ENCODE assay signal across 13 cellular contexts in genomic region chr22:32987081-32987631, GRCh38.
A peak's percentile ranks its signal among the peaks of the same experiment; 100 is the strongest.
DNase-seq lines count a peak whose midpoint lies in the region; ATAC-seq, FAIRE-seq and TF ChIP-seq lines count a peak whose summit lies in the region.
"Had no signal": no experiment of that assay in that cellular context is flagged by ENCODE, and none has a peak within 500 bp of the region (broad histone marks: within the 10 kb centered on the region; RNA-seq: fewer than 3 reads in every experiment).

No MANE protein-coding gene starts in this region.

- POLR2A ChIA-PET in WTC11 (lab: Charles Lee): no interaction called here

- H3K27me3 Mint-ChIP-seq in WTC11 (ENCODE audit: low read depth): no peaks in the 10 kb centered on the region

- no peaks in the 10 kb centered on the region for H3K36me3 Mint-ChIP-seq in WTC11

- no peak for TF ChIP-seq CTCF in WTC11 (IDR thresholded peaks at IDR 0.05)

- TF ChIP-seq POLR2A in GM12891 (IDR thresholded peaks at IDR 0.05; ENCODE audit: low read depth, low read length): no peak

- H3K4me1 Mint-ChIP-seq in WTC11: peaks cover 23% of the 10 kb centered on the region

- CTCF ChIA-PET in WTC11 (lab: Charles Lee): interaction anchor here (0.9 to 3.2 kb wide), 13 partner anchors 8 to 458 kb away, joined by 3 to 26 read pairs (median 7); partner anchors contain the start of gene SYN3

- peak overlapping the region; percentile 23 for H3K27ac Mint-ChIP-seq in WTC11

- H3K4me3 Mint-ChIP-seq in WTC11: no peak overlapping the region

- no peak for FAIRE-seq in GM12891 (lab: Jason Lieb, UNC)
- FAIRE-seq: GM12878, TTC549 had no signal

- no peaks in the 10 kb centered on the region for H3K9me3 Mint-ChIP-seq in WTC11

- ATAC-seq in WTC11 (peak; percentile 80), GM21390 (IDR thresholded peaks at IDR 0.05; ENCODE audit: unreplicated experiment) (no peak)
- ATAC-seq: GM12878 had no signal

- peak; percentile 73 for DNase-seq in HPDE6-E6E7 (ENCODE audit: extremely low spot score)
- DNase-seq in WTC11 (ENCODE audit: low spot score): peak; percentile 62
- peak; percentile 22 for DNase-seq in iPS DF 4.7 (ENCODE audit: extremely low read depth, low spot score)
- peak; percentile 67 for DNase-seq in retina
- no peak for DNase-seq in GM12891 (ENCODE audit: insufficient read length, low spot score)
- DNase-seq in OCI-M2 (lab: John Stamatoyannopoulos, UW; ENCODE audit: unreplicated experiment): no peak
- DNase-seq: brain microvascular endothelial cell, DMS 273 treated with DMSO at 0.1 percent for 48 hours, NCI-H146, uterus had no signal

TF ChIP-seq in WTC11, 78 proteins besides CTCF, POLR2A, EP300 and RAD21:
- TF ChIP-seq ZNF425 (CRISPR knock-in tag; conservative IDR thresholded peaks at IDR 0.05) (no peak), ATF2 (CRISPR knock-in tag; IDR thresholded peaks at IDR 0.05; ENCODE audit: borderline replicate concordance, low read depth) (no peak), NFATC4 (CRISPR knock-in tag; IDR thresholded peaks at IDR 0.05) (no peak), SMAD4 (CRISPR knock-in tag; IDR thresholded peaks at IDR 0.05) (no peak), NFYB (CRISPR knock-in tag; conservative IDR thresholded peaks at IDR 0.05; ENCODE audit: low read depth) (no peak), IRF2 (CRISPR knock-in tag; IDR thresholded peaks at IDR 0.05; ENCODE audit: borderline replicate concordance, low read depth) (no peak), CREM (CRISPR knock-in tag; IDR thresholded peaks at IDR 0.05) (no peak)

TF ChIP-seq in GM12891, 5 proteins besides CTCF, POLR2A, EP300 and RAD21:
- TF ChIP-seq POLR2AphosphoS5 (IDR thresholded peaks at IDR 0.05; ENCODE audit: low read depth, low read length) (no peak), POU2F2 (IDR thresholded peaks at IDR 0.05; ENCODE audit: low read depth, low read length) (no peak), TAF1 (IDR thresholded peaks at IDR 0.05; ENCODE audit: low read depth, low read length) (no peak), SPI1 (IDR thresholded peaks at IDR 0.05; ENCODE audit: low read depth, low read length) (no peak), PAX5 (IDR thresholded peaks at IDR 0.05; ENCODE audit: insufficient read depth, low read length, severe bottlenecking) (no peak)
TF ChIP-seq in GM12891: peak in this region for 0.

Comparison
In these comparisons a context has a peak if more than half of its experiments do, and no peak if none do; other contexts are left out.
1. DNase-seq: peak in HPDE6-E6E7 (single experiment), WTC11 (single experiment), iPS DF 4.7 (single experiment) and retina (single experiment); none in GM12891 (single experiment) and OCI-M2 (single experiment).